ENCODE assay signal across 17 cellular contexts in the genomic region with DNA sequence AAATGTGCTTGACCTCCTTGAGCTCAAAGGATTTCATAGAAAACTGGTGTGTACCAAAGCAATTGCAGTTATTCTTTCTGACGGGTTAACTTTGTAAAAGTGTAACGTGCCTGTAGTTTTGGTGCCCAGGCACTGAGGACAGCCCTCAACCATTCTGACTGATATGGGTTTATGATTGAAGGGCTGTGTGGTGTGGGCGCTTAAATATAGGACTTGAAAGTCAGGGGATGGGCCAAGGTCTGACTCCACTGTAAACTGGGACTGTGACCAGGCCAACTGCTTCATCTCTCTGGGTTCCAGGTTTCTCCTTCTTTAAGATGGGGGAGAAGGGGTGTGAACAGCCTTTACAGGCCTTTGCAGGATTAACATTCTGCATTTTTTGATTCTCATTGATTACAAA.
DNase-seq lines count a peak whose midpoint lies in the region; ATAC-seq and TF ChIP-seq lines count a peak whose summit lies in the region.
"Had no signal": no experiment of that assay in that cellular context is flagged by ENCODE, and none has a peak within 500 bp of the region (broad histone marks: within the 10 kb centered on the region; RNA-seq: fewer than 3 reads in every experiment).

No MANE protein-coding gene starts in this region.

- H3K4me3 ChIP-seq in endodermal cell (ENCODE audit: low read length), result no peak overlapping the region
- H3K4me3 ChIP-seq: A549; BLaER1 treated with 17β-estradiol and CSF1 and Interleukin-3, amounts not matched to agents 10 nM and 100 nM had no signal

- H3K27ac ChIP-seq in endodermal cell (ENCODE audit: low read depth, low read length), result no peak overlapping the region
- H3K27ac ChIP-seq: A549; BLaER1 treated with 17β-estradiol and CSF1 and Interleukin-3, amounts not matched to agents 10 nM and 100 nM; HL-60; KMS-11 had no signal

- no peak overlapping the region for H3K9ac ChIP-seq in endodermal cell (ENCODE audit: extremely low read depth, low read length, poor library complexity, severe bottlenecking)
- H3K9ac ChIP-seq: BLaER1 treated with 17β-estradiol and CSF1 and Interleukin-3, amounts not matched to agents 10 nM and 100 nM; KMS-11 had no signal

- 95 to 100% methylated on average over 3 of the region's 3 CpGs for WGBS in endodermal cell (ENCODE audit: insufficient coverage in 1 of 2, insufficient read length in 1 of 2), 2 experiments

- no peaks in the 10 kb centered on the region for H3K36me3 ChIP-seq in endodermal cell (ENCODE audit: control insufficient read depth, insufficient read depth, low read length)
- H3K36me3 ChIP-seq: BLaER1 treated with 17β-estradiol and CSF1 and Interleukin-3, amounts not matched to agents 10 nM and 100 nM had no signal

- peaks cover 10% of the 10 kb centered on the region for H3K27me3 ChIP-seq in endodermal cell (ENCODE audit: control insufficient read depth, insufficient read depth, low read length, poor library complexity, severe bottlenecking)

- H3K9me3 ChIP-seq in endodermal cell (ENCODE audit: control insufficient read depth, low read length), result no peaks in the 10 kb centered on the region
- H3K9me3 ChIP-seq: A549; BLaER1 treated with 17β-estradiol and CSF1 and Interleukin-3, amounts not matched to agents 10 nM and 100 nM had no signal

- H3K36me3 Mint-ChIP-seq in endodermal cell (ENCODE audit: low read depth), result no peaks in the 10 kb centered on the region
- H3K36me3 Mint-ChIP-seq: CD8-positive, alpha-beta T cell had no signal

- DNase-seq in endodermal cell (no peak), DMS53 (lab: John Stamatoyannopoulos, UW) (no peak), AG08395 (ENCODE audit: low spot score) (no peak), globus pallidus (ENCODE audit: low spot score) (no peak), GM19238 (ENCODE audit: insufficient read length, low spot score) (no peak)
- DNase-seq: CD8-positive, alpha-beta T cell; GOT3; H7 had no signal

- peaks cover 15% of the 10 kb centered on the region for H3K4me1 ChIP-seq in endodermal cell (ENCODE audit: control insufficient read depth, insufficient read depth, low read length)
- H3K4me1 ChIP-seq: A549 had no signal

- TF ChIP-seq CTCF in endodermal cell (conservative IDR thresholded peaks at IDR 0.05), result no peak

- H3K4me3 Mint-ChIP-seq in endodermal cell, result no peak overlapping the region
- H3K4me3 Mint-ChIP-seq: B cell; CD8-positive, alpha-beta T cell; HFFc6 had no signal

- peaks cover 11% of the 10 kb centered on the region for H3K27me3 Mint-ChIP-seq in endodermal cell (ENCODE audit: insufficient read depth)

- H3K9me3 Mint-ChIP-seq in endodermal cell, result no peaks in the 10 kb centered on the region
- H3K9me3 Mint-ChIP-seq: HFFc6 had no signal

- H3K4me1 Mint-ChIP-seq in endodermal cell, result peaks cover 49% of the 10 kb centered on the region

- peak; percentile 60 for ATAC-seq in GM19025 (IDR thresholded peaks at IDR 0.05; ENCODE audit: low read depth, unreplicated experiment)
- ATAC-seq in HG02981 (IDR thresholded peaks at IDR 0.05; ENCODE audit: unreplicated experiment), result peak; percentile 59
- ATAC-seq: A549; CD8-positive, alpha-beta T cell; HCT116 had no signal

- peak overlapping the region; percentile 41 for H3K27ac Mint-ChIP-seq in endodermal cell
- H3K27ac Mint-ChIP-seq: B cell; CD8-positive, alpha-beta T cell; HFFc6 had no signal
